Comparison of ENCODE assay signal across 2 cellular contexts in genomic region chr2:39429738-39430137, GRCh38.
TF ChIP-seq lines count a peak whose summit lies in the region.

No MANE protein-coding gene starts in this region.

TF ChIP-seq in A549, 52 proteins besides CTCF, POLR2A, EP300 and RAD21 (continued from another document):
- TF ChIP-seq REST (IDR thresholded peaks at IDR 0.05), result no peak
- no peak for TF ChIP-seq KDM5A (IDR thresholded peaks at IDR 0.05)
- TF ChIP-seq HOXB13 (CRISPR knock-in tag; IDR thresholded peaks at IDR 0.05; ENCODE audit: low read depth), result no peak
- no peak for TF ChIP-seq KDM1A (IDR thresholded peaks at IDR 0.05; ENCODE audit: low read depth)
- no peak for TF ChIP-seq HEYL (CRISPR knock-in tag; IDR thresholded peaks at IDR 0.05)

TF ChIP-seq in GM12878, 131 proteins besides CTCF, POLR2A, EP300 and RAD21:
- TF ChIP-seq, protein P1, sequence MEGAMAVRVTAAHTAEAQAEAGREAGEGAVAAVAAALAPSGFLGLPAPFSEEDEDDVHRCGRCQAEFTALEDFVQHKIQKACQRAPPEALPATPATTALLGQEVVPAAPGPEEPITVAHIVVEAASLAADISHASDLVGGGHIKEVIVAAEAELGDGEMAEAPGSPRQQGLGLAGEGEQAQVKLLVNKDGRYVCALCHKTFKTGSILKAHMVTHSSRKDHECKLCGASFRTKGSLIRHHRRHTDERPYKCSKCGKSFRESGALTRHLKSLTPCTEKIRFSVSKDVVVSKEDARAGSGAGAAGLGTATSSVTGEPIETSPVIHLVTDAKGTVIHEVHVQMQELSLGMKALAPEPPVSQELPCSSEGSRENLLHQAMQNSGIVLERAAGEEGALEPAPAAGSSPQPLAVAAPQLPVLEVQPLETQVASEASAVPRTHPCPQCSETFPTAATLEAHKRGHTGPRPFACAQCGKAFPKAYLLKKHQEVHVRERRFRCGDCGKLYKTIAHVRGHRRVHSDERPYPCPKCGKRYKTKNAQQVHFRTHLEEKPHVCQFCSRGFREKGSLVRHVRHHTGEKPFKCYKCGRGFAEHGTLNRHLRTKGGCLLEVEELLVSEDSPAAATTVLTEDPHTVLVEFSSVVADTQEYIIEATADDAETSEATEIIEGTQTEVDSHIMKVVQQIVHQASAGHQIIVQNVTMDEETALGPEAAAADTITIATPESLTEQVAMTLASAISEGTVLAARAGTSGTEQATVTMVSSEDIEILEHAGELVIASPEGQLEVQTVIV (IDR thresholded peaks at IDR 0.05; ENCODE audit: borderline replicate concordance, partially characterized antibody), result no peak
- TF ChIP-seq BACH1 (IDR thresholded peaks at IDR 0.05; ENCODE audit: borderline replicate concordance) (no peak), SMC3 (IDR thresholded peaks at IDR 0.05; ENCODE audit: borderline replicate concordance, low read length) (no peak), CREB1 (IDR thresholded peaks at IDR 0.05; ENCODE audit: low read depth) (no peak), PAX8 (IDR thresholded peaks at IDR 0.05) (no peak), NR2C1 (IDR thresholded peaks at IDR 0.05) (no peak), SMAD5 (IDR thresholded peaks at IDR 0.05; ENCODE audit: low read depth) (no peak), SMARCA5 (IDR thresholded peaks at IDR 0.05) (no peak), NFIC (IDR thresholded peaks at IDR 0.05; ENCODE audit: low read depth, low read length) (no peak), ZNF207 (IDR thresholded peaks at IDR 0.05; ENCODE audit: borderline replicate concordance) (no peak)
- TF ChIP-seq, protein P2, sequence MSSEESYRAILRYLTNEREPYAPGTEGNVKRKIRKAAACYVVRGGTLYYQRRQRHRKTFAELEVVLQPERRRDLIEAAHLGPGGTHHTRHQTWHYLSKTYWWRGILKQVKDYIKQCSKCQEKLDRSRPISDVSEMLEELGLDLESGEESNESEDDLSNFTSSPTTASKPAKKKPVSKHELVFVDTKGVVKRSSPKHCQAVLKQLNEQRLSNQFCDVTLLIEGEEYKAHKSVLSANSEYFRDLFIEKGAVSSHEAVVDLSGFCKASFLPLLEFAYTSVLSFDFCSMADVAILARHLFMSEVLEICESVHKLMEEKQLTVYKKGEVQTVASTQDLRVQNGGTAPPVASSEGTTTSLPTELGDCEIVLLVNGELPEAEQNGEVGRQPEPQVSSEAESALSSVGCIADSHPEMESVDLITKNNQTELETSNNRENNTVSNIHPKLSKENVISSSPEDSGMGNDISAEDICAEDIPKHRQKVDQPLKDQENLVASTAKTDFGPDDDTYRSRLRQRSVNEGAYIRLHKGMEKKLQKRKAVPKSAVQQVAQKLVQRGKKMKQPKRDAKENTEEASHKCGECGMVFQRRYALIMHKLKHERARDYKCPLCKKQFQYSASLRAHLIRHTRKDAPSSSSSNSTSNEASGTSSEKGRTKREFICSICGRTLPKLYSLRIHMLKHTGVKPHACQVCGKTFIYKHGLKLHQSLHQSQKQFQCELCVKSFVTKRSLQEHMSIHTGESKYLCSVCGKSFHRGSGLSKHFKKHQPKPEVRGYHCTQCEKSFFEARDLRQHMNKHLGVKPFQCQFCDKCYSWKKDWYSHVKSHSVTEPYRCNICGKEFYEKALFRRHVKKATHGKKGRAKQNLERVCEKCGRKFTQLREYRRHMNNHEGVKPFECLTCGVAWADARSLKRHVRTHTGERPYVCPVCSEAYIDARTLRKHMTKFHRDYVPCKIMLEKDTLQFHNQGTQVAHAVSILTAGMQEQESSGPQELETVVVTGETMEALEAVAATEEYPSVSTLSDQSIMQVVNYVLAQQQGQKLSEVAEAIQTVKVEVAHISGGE (CRISPR knock-in tag; IDR thresholded peaks at IDR 0.05), result no peak
- TF ChIP-seq, protein P3, sequence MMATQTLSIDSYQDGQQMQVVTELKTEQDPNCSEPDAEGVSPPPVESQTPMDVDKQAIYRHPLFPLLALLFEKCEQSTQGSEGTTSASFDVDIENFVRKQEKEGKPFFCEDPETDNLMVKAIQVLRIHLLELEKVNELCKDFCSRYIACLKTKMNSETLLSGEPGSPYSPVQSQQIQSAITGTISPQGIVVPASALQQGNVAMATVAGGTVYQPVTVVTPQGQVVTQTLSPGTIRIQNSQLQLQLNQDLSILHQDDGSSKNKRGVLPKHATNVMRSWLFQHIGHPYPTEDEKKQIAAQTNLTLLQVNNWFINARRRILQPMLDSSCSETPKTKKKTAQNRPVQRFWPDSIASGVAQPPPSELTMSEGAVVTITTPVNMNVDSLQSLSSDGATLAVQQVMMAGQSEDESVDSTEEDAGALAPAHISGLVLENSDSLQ (IDR thresholded peaks at IDR 0.05), result no peak
TF ChIP-seq in GM12878: peak in this region for 0.
